ENCODE assay signal across 2 cellular contexts in the genomic region with DNA sequence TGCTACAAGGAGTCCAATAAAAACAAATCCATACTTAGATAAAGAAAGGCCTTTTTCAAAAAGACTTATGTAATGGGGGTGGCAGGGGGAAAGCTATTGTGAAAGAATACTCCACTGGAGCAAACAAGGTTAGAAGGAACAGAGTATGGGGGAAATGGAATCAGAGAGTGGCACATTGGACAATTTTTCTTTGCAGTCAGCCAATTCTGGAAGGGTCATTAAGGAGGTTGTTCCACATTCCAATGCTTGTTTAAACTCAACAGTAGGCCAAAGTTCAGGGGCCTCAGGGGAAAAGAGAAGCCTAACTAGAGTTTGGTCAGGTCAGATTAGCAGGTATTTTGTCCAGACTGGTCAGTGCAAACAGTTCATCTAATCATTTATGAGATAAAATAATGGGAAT.
TF ChIP-seq lines count a peak whose summit lies in the region.

No MANE protein-coding gene starts in this region.

TF ChIP-seq in A549, 52 proteins besides CTCF, POLR2A, EP300 and RAD21:
- TF ChIP-seq, protein P1, sequence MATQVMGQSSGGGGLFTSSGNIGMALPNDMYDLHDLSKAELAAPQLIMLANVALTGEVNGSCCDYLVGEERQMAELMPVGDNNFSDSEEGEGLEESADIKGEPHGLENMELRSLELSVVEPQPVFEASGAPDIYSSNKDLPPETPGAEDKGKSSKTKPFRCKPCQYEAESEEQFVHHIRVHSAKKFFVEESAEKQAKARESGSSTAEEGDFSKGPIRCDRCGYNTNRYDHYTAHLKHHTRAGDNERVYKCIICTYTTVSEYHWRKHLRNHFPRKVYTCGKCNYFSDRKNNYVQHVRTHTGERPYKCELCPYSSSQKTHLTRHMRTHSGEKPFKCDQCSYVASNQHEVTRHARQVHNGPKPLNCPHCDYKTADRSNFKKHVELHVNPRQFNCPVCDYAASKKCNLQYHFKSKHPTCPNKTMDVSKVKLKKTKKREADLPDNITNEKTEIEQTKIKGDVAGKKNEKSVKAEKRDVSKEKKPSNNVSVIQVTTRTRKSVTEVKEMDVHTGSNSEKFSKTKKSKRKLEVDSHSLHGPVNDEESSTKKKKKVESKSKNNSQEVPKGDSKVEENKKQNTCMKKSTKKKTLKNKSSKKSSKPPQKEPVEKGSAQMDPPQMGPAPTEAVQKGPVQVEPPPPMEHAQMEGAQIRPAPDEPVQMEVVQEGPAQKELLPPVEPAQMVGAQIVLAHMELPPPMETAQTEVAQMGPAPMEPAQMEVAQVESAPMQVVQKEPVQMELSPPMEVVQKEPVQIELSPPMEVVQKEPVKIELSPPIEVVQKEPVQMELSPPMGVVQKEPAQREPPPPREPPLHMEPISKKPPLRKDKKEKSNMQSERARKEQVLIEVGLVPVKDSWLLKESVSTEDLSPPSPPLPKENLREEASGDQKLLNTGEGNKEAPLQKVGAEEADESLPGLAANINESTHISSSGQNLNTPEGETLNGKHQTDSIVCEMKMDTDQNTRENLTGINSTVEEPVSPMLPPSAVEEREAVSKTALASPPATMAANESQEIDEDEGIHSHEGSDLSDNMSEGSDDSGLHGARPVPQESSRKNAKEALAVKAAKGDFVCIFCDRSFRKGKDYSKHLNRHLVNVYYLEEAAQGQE (IDR thresholded peaks at IDR 0.05), result no peak
- TF ChIP-seq FOSB (CRISPR knock-in tag; IDR thresholded peaks at IDR 0.05), result no peak
- no peak for TF ChIP-seq POLR2AphosphoS2 (conservative IDR thresholded peaks at IDR 0.05; ENCODE audit: low read length)
- no peak for TF ChIP-seq CHD2 (IDR thresholded peaks at IDR 0.05; ENCODE audit: low read length, partially characterized antibody)
- TF ChIP-seq, protein P2, sequence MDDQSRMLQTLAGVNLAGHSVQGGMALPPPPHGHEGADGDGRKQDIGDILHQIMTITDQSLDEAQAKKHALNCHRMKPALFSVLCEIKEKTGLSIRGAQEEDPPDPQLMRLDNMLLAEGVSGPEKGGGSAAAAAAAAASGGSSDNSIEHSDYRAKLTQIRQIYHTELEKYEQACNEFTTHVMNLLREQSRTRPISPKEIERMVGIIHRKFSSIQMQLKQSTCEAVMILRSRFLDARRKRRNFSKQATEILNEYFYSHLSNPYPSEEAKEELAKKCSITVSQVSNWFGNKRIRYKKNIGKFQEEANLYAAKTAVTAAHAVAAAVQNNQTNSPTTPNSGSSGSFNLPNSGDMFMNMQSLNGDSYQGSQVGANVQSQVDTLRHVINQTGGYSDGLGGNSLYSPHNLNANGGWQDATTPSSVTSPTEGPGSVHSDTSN (IDR thresholded peaks at IDR 0.05), result no peak
- no peak for TF ChIP-seq TP53 (CRISPR knock-in tag; IDR thresholded peaks at IDR 0.05)
- TF ChIP-seq, protein P3, sequence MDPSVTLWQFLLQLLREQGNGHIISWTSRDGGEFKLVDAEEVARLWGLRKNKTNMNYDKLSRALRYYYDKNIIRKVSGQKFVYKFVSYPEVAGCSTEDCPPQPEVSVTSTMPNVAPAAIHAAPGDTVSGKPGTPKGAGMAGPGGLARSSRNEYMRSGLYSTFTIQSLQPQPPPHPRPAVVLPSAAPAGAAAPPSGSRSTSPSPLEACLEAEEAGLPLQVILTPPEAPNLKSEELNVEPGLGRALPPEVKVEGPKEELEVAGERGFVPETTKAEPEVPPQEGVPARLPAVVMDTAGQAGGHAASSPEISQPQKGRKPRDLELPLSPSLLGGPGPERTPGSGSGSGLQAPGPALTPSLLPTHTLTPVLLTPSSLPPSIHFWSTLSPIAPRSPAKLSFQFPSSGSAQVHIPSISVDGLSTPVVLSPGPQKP (IDR thresholded peaks at IDR 0.05; ENCODE audit: low read depth, low read length), result no peak
- TF ChIP-seq SMC3 (IDR thresholded peaks at IDR 0.05), result no peak
- no peak for TF ChIP-seq ZSCAN20 (CRISPR knock-in tag; IDR thresholded peaks at IDR 0.05)

TF ChIP-seq in SK-N-SH, 30 proteins besides CTCF, POLR2A, EP300 and RAD21 (continued from another document):
- no peak for TF ChIP-seq TAF1 (IDR thresholded peaks at IDR 0.05; ENCODE audit: borderline replicate concordance, low read depth, low read length)
- TF ChIP-seq, protein P4, sequence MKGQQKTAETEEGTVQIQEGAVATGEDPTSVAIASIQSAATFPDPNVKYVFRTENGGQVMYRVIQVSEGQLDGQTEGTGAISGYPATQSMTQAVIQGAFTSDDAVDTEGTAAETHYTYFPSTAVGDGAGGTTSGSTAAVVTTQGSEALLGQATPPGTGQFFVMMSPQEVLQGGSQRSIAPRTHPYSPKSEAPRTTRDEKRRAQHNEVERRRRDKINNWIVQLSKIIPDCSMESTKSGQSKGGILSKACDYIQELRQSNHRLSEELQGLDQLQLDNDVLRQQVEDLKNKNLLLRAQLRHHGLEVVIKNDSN (IDR thresholded peaks at IDR 0.05; ENCODE audit: borderline replicate concordance, low read depth), result no peak
- TF ChIP-seq, protein P5, sequence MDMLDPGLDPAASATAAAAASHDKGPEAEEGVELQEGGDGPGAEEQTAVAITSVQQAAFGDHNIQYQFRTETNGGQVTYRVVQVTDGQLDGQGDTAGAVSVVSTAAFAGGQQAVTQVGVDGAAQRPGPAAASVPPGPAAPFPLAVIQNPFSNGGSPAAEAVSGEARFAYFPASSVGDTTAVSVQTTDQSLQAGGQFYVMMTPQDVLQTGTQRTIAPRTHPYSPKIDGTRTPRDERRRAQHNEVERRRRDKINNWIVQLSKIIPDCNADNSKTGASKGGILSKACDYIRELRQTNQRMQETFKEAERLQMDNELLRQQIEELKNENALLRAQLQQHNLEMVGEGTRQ (IDR thresholded peaks at IDR 0.05; ENCODE audit: borderline replicate concordance, low read depth, low read length), result no peak
